Comparison of ENCODE assay signal across 1 cellular context in the genomic region with DNA sequence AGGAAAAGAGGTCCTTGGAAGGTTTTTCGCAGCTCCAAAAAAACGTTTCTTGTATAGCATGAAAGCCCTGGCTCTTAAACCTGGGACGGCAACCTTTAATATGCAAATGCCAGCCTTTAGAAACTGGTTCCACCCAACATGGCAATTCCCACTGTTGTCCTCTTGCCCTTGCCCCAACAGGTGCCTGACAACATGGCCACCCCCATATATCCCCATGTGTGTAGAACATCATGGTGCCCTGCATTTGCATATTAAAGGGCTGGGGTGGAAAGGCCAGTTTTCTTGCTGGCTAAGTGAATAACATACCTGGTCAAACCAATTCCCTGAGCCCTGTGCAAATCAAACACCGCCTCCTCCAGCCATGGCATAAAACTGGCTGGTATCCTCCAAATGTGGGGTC.
A peak's percentile ranks its signal among the peaks of the same experiment; 100 is the strongest.
TF ChIP-seq lines count a peak whose summit lies in the region.

No MANE protein-coding gene starts in this region.

TF ChIP-seq in H1, 55 proteins besides CTCF, POLR2A, EP300 and RAD21:
- TF ChIP-seq YY1 (IDR thresholded peaks at IDR 0.05; ENCODE audit: low read depth, low read length) (peak; percentile 58; the same call in 1 of the 2 replicates), CEBPB (IDR thresholded peaks at IDR 0.05; ENCODE audit: low read depth, low read length) (no peak)
